In the genomic region with DNA sequence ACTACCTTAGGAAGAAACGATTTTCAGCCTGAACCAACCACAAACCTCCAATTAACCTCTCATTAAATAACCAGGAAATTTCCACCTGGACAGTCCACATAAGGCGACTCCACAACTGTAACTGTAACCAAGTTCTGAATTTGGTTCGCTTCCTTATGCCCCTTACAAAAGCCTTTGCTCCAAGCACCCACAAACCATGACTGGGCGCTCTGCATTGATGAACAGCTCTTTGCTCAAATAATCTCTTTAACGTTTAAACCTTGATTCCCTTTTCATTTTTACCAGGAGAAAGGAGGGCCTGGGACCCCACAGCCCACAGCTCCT, we compare ENCODE assay signal across 9 cellular contexts. TPM values are rescaled to one million over a fixed set of nuclear protein-coding genes. Genes with fewer than 3 reads are reported as not detected.
DNase-seq lines count a peak whose midpoint lies in the region; ATAC-seq and TF ChIP-seq lines count a peak whose summit lies in the region.
"Had no signal": no experiment of that assay in that cellular context is flagged by ENCODE, and none has a peak within 500 bp of the region (broad histone marks: within the 10 kb centered on the region; RNA-seq: fewer than 3 reads in every experiment).

No MANE protein-coding gene starts in this region.

- peak overlapping the region; percentile 91 for H3K27ac ChIP-seq in BLaER1
- peak overlapping the region in 53 of 59 donors; percentile 5 to 90 (median 78) for H3K27ac ChIP-seq in dorsolateral prefrontal cortex

- peaks cover 43% of the 10 kb centered on the region for H3K36me3 ChIP-seq in BLaER1
- H3K36me3 ChIP-seq in MG63 = peaks cover 39% of the 10 kb centered on the region

- intact Hi-C loops in dorsolateral prefrontal cortex (cut with DNase I) = loop anchor here in 1 of 2 donors (5.0 to 10.0 kb wide), 2 partner anchors 95 to 122 kb away; a partner anchor contains a TSS
- intact Hi-C loops in natural killer cell (cut with micrococcal nuclease) = loop anchor here (2.0 to 5.0 kb wide), 3 partner anchors 105 to 277 kb away; a partner anchor contains a TSS

- peak overlapping the region; percentile 98 for H3K4me3 Mint-ChIP-seq in natural killer cell

- no peaks in the 10 kb centered on the region for H3K27me3 ChIP-seq in BLaER1
- H3K27me3 ChIP-seq in MG63 = peaks cover 8% of the 10 kb centered on the region
- no peaks in the 10 kb centered on the region for H3K27me3 ChIP-seq in dorsolateral prefrontal cortex

- peaks cover 35% of the 10 kb centered on the region for H4K20me1 ChIP-seq in BLaER1

- peak overlapping the region; percentile 85 for H3K4me2 ChIP-seq in BLaER1

- H3K9ac ChIP-seq in BLaER1 = peak overlapping the region; percentile 89

- ATAC-seq in GM19452 (IDR thresholded peaks at IDR 0.05; ENCODE audit: unreplicated experiment) (peak; percentile 3), natural killer cell (no peak), GM19467 (IDR thresholded peaks at IDR 0.05; ENCODE audit: unreplicated experiment) (no peak)

- peak overlapping the region; percentile 93 to 96 for H3K27ac Mint-ChIP-seq in natural killer cell

- peaks cover 0 to 2% of the 10 kb centered on the region in 2 donors for H3K27me3 Mint-ChIP-seq in natural killer cell (ENCODE audit: low read depth in 2 of 2)

- peaks cover 52 to 53% of the 10 kb centered on the region in 2 donors for H3K4me1 Mint-ChIP-seq in natural killer cell

- H3K9me3 ChIP-seq in BLaER1 (peaks cover 35% of the 10 kb centered on the region), MG63 (peaks cover 4% of the 10 kb centered on the region)

- TF ChIP-seq CTCF in dorsolateral prefrontal cortex (IDR thresholded peaks at IDR 0.05 in 54 of 56, conservative IDR thresholded peaks at IDR 0.05 in 2 of 56; ENCODE audit: low read depth in 1 of 56, partially characterized antibody in 56 of 56) (no peak), natural killer cell (IDR thresholded peaks at IDR 0.05) (no peak)

- DNase-seq in MG63 = no peak
- no peak for DNase-seq in dorsolateral prefrontal cortex
- no peak for DNase-seq in natural killer cell
- DNase-seq in NCI-H2196 (lab: John Stamatoyannopoulos, UW; ENCODE audit: unreplicated experiment) = no peak
- DNase-seq in NCI-H128 (lab: John Stamatoyannopoulos, UW; ENCODE audit: unreplicated experiment) = no peak

- H3K36me3 Mint-ChIP-seq in natural killer cell = no peaks in the 10 kb centered on the region

- peak overlapping the region; percentile 96 for H3K4me3 ChIP-seq in BLaER1
- peak overlapping the region; percentile 77 for H3K4me3 ChIP-seq in MG63
- H3K4me3 ChIP-seq in dorsolateral prefrontal cortex = peak overlapping the region; percentile 60 to 98 (median 91)

- peaks cover 23% of the 10 kb centered on the region for H3K4me1 ChIP-seq in BLaER1

- no peaks in the 10 kb centered on the region for H3K9me3 Mint-ChIP-seq in natural killer cell

RNA-seq across cellular contexts. Expression of a gene that starts 38.2 kb away (rescaled TPM):
- 56.8 and 82.3 TPM in 2 replicates for total RNA-seq in MG63 (2014; rRNA removed; shearing (Covaris generic); ENCODE audit: low replicate concordance)
- total RNA-seq in dorsolateral prefrontal cortex (10 to 100 TPM; 16.1 to 75.3 (median 32.4) TPM), natural killer cell (10 to 100 TPM; 22.0 to 50.6 (median 31.2) TPM)

RNA-seq across cellular contexts. Expression of a gene that starts 45.8 kb away (rescaled TPM):
- not detected in 2 replicates for total RNA-seq in MG63 (2014; rRNA removed; shearing (Covaris generic); ENCODE audit: low replicate concordance)
- not detected for total RNA-seq in dorsolateral prefrontal cortex
- not detected for total RNA-seq in natural killer cell
- total RNA-seq: M059J had no signal
